8 cellular contexts compared by ENCODE assay signal in the genomic region with DNA sequence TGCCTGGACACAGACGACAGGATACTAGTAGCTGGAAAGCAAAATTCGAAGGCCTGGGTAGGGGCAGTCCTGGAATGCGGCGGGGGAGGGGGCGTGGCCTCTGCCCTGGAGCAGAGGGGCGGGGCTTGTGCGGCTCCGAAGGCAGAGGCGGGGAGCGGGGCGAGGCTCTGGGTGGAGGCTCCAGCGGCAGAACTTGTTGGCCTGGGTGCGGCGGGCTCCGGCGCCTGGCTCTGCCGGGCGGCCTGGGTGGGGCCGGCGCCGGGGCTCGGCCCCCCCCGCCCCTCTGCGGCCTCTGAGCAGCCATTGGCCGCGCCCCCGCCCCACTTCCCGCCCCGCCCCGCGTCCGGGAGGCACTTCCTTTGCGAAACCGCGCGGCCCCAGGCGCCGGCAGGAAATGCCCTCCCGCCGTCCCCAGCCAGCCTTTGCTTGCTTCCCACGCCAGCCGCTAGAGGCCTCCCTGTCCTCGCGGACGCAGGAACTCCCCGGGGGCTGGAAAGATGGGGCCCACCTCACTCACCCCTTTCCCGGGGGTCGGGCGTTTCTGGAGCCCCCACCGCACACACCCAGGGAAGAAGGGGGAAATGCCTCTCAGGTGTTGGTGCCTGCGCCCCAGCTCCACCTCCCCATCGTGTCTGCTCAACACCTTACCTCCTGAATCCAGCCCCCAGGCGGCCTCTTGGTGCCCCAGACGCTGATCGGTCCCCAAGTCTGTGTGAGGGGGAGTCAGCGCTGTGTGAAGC. TPM values are rescaled to one million over a fixed set of nuclear protein-coding genes. Genes with fewer than 3 reads are reported as not detected.
DNase-seq lines count a peak whose midpoint lies in the region; ATAC-seq and TF ChIP-seq lines count a peak whose summit lies in the region.

No MANE protein-coding gene starts in this region.

- H3K9me3 ChIP-seq in CD8-positive, alpha-beta T cell (ENCODE audit: low read length) = no peaks in the 10 kb centered on the region

- intact Hi-C loops in CD8-positive, alpha-beta T cell (cut with DNase I, micrococcal nuclease) = loop anchor here (1.0 to 10.0 kb wide), 11 partner anchors 10 to 1191 kb away; a partner anchor contains a TSS
- intact Hi-C loops in lower leg skin (cut with DNase I; ENCODE audit: low total_unique reads) = no loop called here

- peaks cover 56% of the 10 kb centered on the region for H3K4me1 Mint-ChIP-seq in CD8-positive, alpha-beta T cell (ENCODE audit: low read depth)

- peak overlapping the region; percentile 63 for H3K4me3 ChIP-seq in CD8-positive, alpha-beta T cell (ENCODE audit: low read depth, low read length)
- no peak overlapping the region for H3K4me3 ChIP-seq in lower leg skin (ENCODE audit: low read depth, poor library complexity, severe bottlenecking)

- TF ChIP-seq CTCF in CD8-positive, alpha-beta T cell (IDR thresholded peaks at IDR 0.05) = peak; percentile 59
- peak in 1 of 3 donors; percentile 51 for TF ChIP-seq CTCF in lower leg skin (IDR thresholded peaks at IDR 0.05)

- H3K9me3 Mint-ChIP-seq in CD8-positive, alpha-beta T cell = no peaks in the 10 kb centered on the region

- peak; percentile 79 to 98 (median 94) for DNase-seq in CD8-positive, alpha-beta T cell
- DNase-seq in NCI-H748 treated with DMSO at 0.1 percent for 48 hours (lab: John Stamatoyannopoulos, UW) (peak; percentile 95), dermis blood vessel endothelial cell (peak; percentile 94), lower leg skin (ENCODE audit: low spot score in 2 of 2) (peak; percentile 94 to 99)
- peak; percentile 81 for DNase-seq in activated CD4-positive, alpha-beta T cell treated with anti-CD3 and anti-CD28 coated beads, Interleukin-2, amount 50 U/mL, for 4 hours
- DNase-seq in stimulated activated CD4-positive, alpha-beta T cell treated with anti-CD3 and anti-CD28 coated beads, Interleukin-4, amount 100 ng/mL, for 4 hours = peak; percentile 81 to 94

- H3K36me3 Mint-ChIP-seq in CD8-positive, alpha-beta T cell = peaks cover 34% of the 10 kb centered on the region

- 0 to 1% methylated on average over 20 to 27 of the region's 56 CpGs for WGBS in lower leg skin, 2 donors

- peak; percentile 68 for ATAC-seq in CD8-positive, alpha-beta T cell
- peak; percentile 82 for ATAC-seq in GM19452 (IDR thresholded peaks at IDR 0.05; ENCODE audit: unreplicated experiment)
- peak; percentile 72 for ATAC-seq in HG03571 (IDR thresholded peaks at IDR 0.05; ENCODE audit: unreplicated experiment)

- TF ChIP-seq POLR2A in lower leg skin (IDR thresholded peaks at IDR 0.05) = no peak

- peaks cover 2% of the 10 kb centered on the region for H3K27me3 Mint-ChIP-seq in CD8-positive, alpha-beta T cell (ENCODE audit: low read depth)

- H3K27ac Mint-ChIP-seq in CD8-positive, alpha-beta T cell = peak overlapping the region; percentile 94

- peak overlapping the region; percentile 56 for H3K27ac ChIP-seq in CD8-positive, alpha-beta T cell (ENCODE audit: low read depth, low read length)

- H3K4me3 Mint-ChIP-seq in CD8-positive, alpha-beta T cell = peak overlapping the region; percentile 82

- H3K4me1 ChIP-seq in CD8-positive, alpha-beta T cell (ENCODE audit: insufficient read depth, low read length) = peaks cover 49% of the 10 kb centered on the region

- H3K27me3 ChIP-seq in CD8-positive, alpha-beta T cell (ENCODE audit: insufficient read depth, low read length) = no peaks in the 10 kb centered on the region

- CTCF ChIA-PET in CD8-positive, alpha-beta T cell (lab: Charles Lee) = interaction anchor here (0.6 to 4.3 kb wide), 8 partner anchors 10 to 316 kb away, joined by 3 to 31 read pairs (median 3); no protein-coding TSS in a partner anchor

- peaks cover 6% of the 10 kb centered on the region for H3K36me3 ChIP-seq in CD8-positive, alpha-beta T cell (ENCODE audit: insufficient read depth, low read length)

- POLR2A ChIA-PET in CD8-positive, alpha-beta T cell (lab: Charles Lee) = interaction anchor here (0.6 to 4.9 kb wide), 6 partner anchors 10 to 136 kb away, joined by 3 to 46 read pairs (median 4); a partner anchor contains a TSS

RNA-seq across cellular contexts. Expression of a gene that starts 6.7 kb away (rescaled TPM):
- 10 to 100 TPM; 55.5 to 61.0 TPM for total RNA-seq in CD8-positive, alpha-beta T cell
- total RNA-seq in dermis blood vessel endothelial cell = 103 and 110 TPM in 2 replicates
- 100 to 1,000 TPM in 2 of 4 donors, 10 to 100 TPM in 2; 64.8 to 108 (median 99.9) TPM for total RNA-seq in lower leg skin

RNA-seq across cellular contexts. Expression of a gene that starts 12.5 kb away (rescaled TPM):
- total RNA-seq in CD8-positive, alpha-beta T cell = under 1 TPM; 0.19 to 0.65 TPM
- total RNA-seq in dermis blood vessel endothelial cell = not detected in 2 replicates
- under 1 TPM in 2 of 4 donors, not detected in 2; 0.84 to 0.98 TPM for total RNA-seq in lower leg skin

RNA-seq across cellular contexts. Expression of a gene that starts 24.3 kb away (rescaled TPM):
- under 1 TPM; 0.72 to 0.92 TPM for total RNA-seq in CD8-positive, alpha-beta T cell
- total RNA-seq in dermis blood vessel endothelial cell (under 0.01 and 0.05 TPM in 2 replicates), lower leg skin (1 to 10 TPM; 2.2 to 4.6 (median 3.5) TPM)

RNA-seq across cellular contexts. Expression of a gene that starts 49.7 kb away (rescaled TPM):
- not detected for total RNA-seq in CD8-positive, alpha-beta T cell
- total RNA-seq in dermis blood vessel endothelial cell (0.17 TPM in 1 of 2 replicates, not detected in the other), lower leg skin (not detected)
